17 cellular contexts compared by ENCODE assay signal in the genomic region with DNA sequence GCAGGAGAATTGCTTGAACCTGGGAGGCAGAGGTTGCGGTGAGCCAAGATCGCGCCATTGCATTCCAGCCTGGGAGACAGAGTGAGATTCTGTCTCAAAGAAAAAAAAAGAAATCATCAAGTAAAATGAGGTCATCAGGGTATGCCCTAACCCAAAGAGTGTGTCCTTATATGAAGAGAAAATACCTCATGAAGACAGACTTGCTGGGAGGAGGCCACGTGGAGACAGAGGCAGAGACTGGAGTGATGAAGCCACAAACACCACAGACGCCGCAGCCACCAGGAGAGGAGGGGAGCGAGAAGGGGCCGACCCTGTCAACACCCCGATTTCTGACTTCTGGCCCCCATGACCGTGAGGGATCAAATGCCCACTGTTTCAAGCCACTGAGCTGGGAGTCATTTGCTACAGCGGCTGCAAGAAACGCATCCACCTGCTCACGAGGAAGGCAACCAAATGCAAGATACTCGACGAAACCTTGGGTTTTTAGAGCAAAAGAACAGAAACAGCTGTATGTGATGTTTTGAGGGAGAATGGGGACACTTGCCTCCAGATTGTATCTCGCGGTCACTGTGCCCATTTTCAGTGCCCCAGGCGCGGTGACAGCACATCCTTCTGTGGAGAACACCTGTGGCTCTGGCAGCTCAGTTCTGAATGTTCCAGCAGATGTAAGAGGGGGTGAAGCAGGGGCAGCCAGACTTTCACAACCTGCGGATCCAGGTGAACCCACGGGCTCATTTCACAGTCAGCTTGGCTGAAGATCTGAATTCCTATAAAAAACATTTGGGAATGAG.
"Had no signal": no experiment of that assay in that cellular context is flagged by ENCODE, and none has a peak within 500 bp of the region (broad histone marks: within the 10 kb centered on the region; RNA-seq: fewer than 3 reads in every experiment).

No MANE protein-coding gene starts in this region.

- H3K4me2 ChIP-seq: neural progenitor cell had no signal

- DNase-seq: activated B cell treated with CpG ODN at 0.5 μM for 24 hours; activated CD4-positive, alpha-beta T cell treated with anti-CD3 and anti-CD28 coated beads for 36 hours; activated CD4-positive, alpha-beta T cell treated with anti-CD3 and anti-CD28 coated beads, Interleukin-2, amount 50 U/mL, for 4 hours; cortex of kidney; heart left ventricle; left ventricle myocardium superior; mammary epithelial cell; stimulated activated CD4-positive, alpha-beta T cell treated with anti-CD3 and anti-CD28 coated beads, Interleukin-2, amount 100 ng/mL, for 48 hours; stimulated activated CD8-positive, alpha-beta memory T cell treated with anti-CD3 and anti-CD28 coated beads, Interleukin-4, amount 100 ng/mL, for 48 hours; stimulated activated naive CD4-positive, alpha-beta T cell; tibial artery had no signal

- H3K4me3 ChIP-seq: heart left ventricle, neural progenitor cell, tibial artery had no signal

- H3K27me3 ChIP-seq: neural progenitor cell had no signal

- H3K9me3 ChIP-seq: heart left ventricle, tibial artery had no signal

- ATAC-seq: activated CD4-positive, alpha-beta T cell treated with anti-CD3 and anti-CD28 coated beads for 36 hours; activated T-helper 17 cell treated with anti-CD3 and anti-CD28 coated beads, Interleukin-2, amount 50 U/mL, for 72 hours; heart left ventricle; left ventricle myocardium superior; naive thymus-derived CD8-positive, alpha-beta T cell had no signal

- H2AFZ ChIP-seq: neural progenitor cell had no signal

- H3K27ac ChIP-seq: epithelial cell of prostate, heart left ventricle, neural progenitor cell, tibial artery had no signal

- H3K9ac ChIP-seq: neural progenitor cell had no signal

- FAIRE-seq: islet of Langerhans, urothelium cell line had no signal

- H3K4me1 ChIP-seq: heart left ventricle, tibial artery had no signal

- H3K36me3 ChIP-seq: heart left ventricle, neural progenitor cell, tibial artery had no signal
